ENCODE assay signal across 1 cellular context in the genomic region with DNA sequence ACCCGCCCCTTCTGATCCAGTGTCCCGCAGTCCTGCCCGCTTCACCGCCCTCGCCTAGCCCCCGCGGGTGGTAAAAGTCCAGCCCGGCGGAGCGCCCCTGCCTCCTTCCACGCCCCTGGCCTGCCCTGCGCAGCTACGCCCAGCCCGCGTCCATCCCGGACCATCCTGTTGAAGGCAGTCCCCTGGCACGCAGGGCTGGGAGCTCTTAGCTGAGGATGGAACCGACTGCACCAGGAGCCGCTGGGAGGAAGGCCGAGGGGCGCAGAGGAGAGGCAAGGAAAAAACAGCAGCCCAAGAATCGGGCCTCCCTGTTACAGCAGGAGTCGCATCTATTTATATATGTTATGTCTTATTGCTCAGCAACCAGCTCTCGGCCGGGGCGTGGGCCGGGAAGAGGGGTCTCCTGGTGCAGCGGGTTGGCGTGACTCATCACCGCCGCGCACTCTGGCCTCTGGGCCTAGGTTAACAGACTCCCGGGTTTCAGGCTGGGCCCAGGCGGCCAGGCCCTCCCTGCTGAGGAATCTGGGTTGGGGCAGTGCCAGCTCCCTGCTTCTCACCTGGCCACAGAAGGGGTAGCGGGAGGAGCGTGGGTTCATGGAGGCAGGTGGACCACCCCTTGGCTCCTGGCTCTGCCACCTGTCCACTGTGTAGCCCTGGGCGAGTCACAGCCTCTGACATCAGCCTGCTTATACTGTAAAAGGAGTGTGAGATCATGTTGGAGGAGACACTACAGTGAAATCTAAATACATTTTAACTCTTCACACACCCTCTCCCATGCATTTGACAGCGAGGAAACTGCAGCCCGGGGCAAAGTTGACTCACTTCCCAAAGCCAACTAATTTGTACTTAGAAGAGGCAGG.
TF ChIP-seq lines count a peak whose summit lies in the region.

No MANE protein-coding gene starts in this region.

TF ChIP-seq in HepG2, 621 proteins besides CTCF, POLR2A, EP300 and RAD21 (continues in another document):
- TF ChIP-seq AGO2 (optimal IDR thresholded peaks at IDR 0.05; ENCODE audit: low read depth, low read length) (peak; percentile 44), ZBTB33 (CRISPR knock-in tag; IDR thresholded peaks at IDR 0.05) (peak; percentile 56), ETV5 (CRISPR knock-in tag; IDR thresholded peaks at IDR 0.05; ENCODE audit: borderline replicate concordance) (no peak), TEAD3 (CRISPR knock-in tag; optimal IDR thresholded peaks at IDR 0.05; ENCODE audit: borderline replicate concordance) (peak; percentile 9), ZSCAN30 (CRISPR knock-in tag; IDR thresholded peaks at IDR 0.05) (no peak), MTA1 (CRISPR knock-in tag; IDR thresholded peaks at IDR 0.05; ENCODE audit: borderline replicate concordance) (peak; percentile 20; the same call in 1 of the 2 replicates), RFX1 (IDR thresholded peaks at IDR 0.05) (peak; percentile 7; the same call in 1 of the 2 replicates), ZNF501 (CRISPR knock-in tag; IDR thresholded peaks at IDR 0.05) (0 out of 2 replicates have a peak, but pooled peaks have one; percentile 8), ZNF772 (CRISPR knock-in tag; IDR thresholded peaks at IDR 0.05) (no peak), DMAP1 (CRISPR knock-in tag; IDR thresholded peaks at IDR 0.05) (peak; percentile 23; the same call in 1 of the 2 replicates), NR2F6 (IDR thresholded peaks at IDR 0.05) (no peak), NR2F6 (CRISPR knock-in tag; IDR thresholded peaks at IDR 0.05) (peak; percentile 29; the same call in 1 of the 2 replicates), FOXA1 (IDR thresholded peaks at IDR 0.05) (no peak), FOXA1 (CRISPR knock-in tag; IDR thresholded peaks at IDR 0.05) (peak; percentile 3; the same call in 1 of the 2 replicates), ZNF547 (CRISPR knock-in tag; IDR thresholded peaks at IDR 0.05) (no peak), HNRNPL (IDR thresholded peaks at IDR 0.05; ENCODE audit: low read depth, low read length) (peak; percentile 80), PREB (CRISPR knock-in tag; IDR thresholded peaks at IDR 0.05) (no peak), GZF1 (CRISPR knock-in tag; IDR thresholded peaks at IDR 0.05) (no peak), RXRA (CRISPR knock-in tag; IDR thresholded peaks at IDR 0.05) (no peak; the same call in 1 of the 2 replicates), SKI (IDR thresholded peaks at IDR 0.05; ENCODE audit: partially characterized antibody) (peak; percentile 54), HOXA3 (CRISPR knock-in tag; IDR thresholded peaks at IDR 0.05) (peak; percentile 52; the same call in 1 of the 2 replicates), ZNF652 (CRISPR knock-in tag; IDR thresholded peaks at IDR 0.05; ENCODE audit: borderline replicate concordance, low read depth) (peak; percentile 81; the same call in 1 of the 2 replicates), YEATS4 (CRISPR knock-in tag; IDR thresholded peaks at IDR 0.05; ENCODE audit: borderline replicate concordance) (no peak), RFX5 (IDR thresholded peaks at IDR 0.05; ENCODE audit: low read depth, low read length) (0 out of 2 replicates have a peak, but pooled peaks have one; percentile 26), RARA (CRISPR knock-in tag; IDR thresholded peaks at IDR 0.05) (peak; percentile 20; the same call in 1 of the 2 replicates), ZFP41 (CRISPR knock-in tag; IDR thresholded peaks at IDR 0.05; ENCODE audit: borderline replicate concordance) (0 out of 2 replicates have a peak, but pooled peaks have one; percentile 51), ZNF788 (CRISPR knock-in tag; IDR thresholded peaks at IDR 0.05; ENCODE audit: borderline replicate concordance) (no peak)
- TF ChIP-seq, protein P1, sequence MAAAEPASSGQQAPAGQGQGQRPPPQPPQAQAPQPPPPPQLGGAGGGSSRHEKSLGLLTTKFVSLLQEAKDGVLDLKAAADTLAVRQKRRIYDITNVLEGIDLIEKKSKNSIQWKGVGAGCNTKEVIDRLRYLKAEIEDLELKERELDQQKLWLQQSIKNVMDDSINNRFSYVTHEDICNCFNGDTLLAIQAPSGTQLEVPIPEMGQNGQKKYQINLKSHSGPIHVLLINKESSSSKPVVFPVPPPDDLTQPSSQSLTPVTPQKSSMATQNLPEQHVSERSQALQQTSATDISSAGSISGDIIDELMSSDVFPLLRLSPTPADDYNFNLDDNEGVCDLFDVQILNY (CRISPR knock-in tag; conservative IDR thresholded peaks at IDR 0.05) = no peak
- TF ChIP-seq, protein P2, sequence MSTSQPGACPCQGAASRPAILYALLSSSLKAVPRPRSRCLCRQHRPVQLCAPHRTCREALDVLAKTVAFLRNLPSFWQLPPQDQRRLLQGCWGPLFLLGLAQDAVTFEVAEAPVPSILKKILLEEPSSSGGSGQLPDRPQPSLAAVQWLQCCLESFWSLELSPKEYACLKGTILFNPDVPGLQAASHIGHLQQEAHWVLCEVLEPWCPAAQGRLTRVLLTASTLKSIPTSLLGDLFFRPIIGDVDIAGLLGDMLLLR (CRISPR knock-in tag; IDR thresholded peaks at IDR 0.05) = peak; percentile 54; the same call in 1 of the 2 replicates
- TF ChIP-seq, protein P3, sequence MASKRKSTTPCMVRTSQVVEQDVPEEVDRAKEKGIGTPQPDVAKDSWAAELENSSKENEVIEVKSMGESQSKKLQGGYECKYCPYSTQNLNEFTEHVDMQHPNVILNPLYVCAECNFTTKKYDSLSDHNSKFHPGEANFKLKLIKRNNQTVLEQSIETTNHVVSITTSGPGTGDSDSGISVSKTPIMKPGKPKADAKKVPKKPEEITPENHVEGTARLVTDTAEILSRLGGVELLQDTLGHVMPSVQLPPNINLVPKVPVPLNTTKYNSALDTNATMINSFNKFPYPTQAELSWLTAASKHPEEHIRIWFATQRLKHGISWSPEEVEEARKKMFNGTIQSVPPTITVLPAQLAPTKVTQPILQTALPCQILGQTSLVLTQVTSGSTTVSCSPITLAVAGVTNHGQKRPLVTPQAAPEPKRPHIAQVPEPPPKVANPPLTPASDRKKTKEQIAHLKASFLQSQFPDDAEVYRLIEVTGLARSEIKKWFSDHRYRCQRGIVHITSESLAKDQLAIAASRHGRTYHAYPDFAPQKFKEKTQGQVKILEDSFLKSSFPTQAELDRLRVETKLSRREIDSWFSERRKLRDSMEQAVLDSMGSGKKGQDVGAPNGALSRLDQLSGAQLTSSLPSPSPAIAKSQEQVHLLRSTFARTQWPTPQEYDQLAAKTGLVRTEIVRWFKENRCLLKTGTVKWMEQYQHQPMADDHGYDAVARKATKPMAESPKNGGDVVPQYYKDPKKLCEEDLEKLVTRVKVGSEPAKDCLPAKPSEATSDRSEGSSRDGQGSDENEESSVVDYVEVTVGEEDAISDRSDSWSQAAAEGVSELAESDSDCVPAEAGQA (IDR thresholded peaks at IDR 0.05; ENCODE audit: low read depth) = 0 out of 2 replicates have a peak, but pooled peaks have one; percentile 22
- TF ChIP-seq, protein P3 (CRISPR knock-in tag; IDR thresholded peaks at IDR 0.05; ENCODE audit: borderline replicate concordance) = no peak
- TF ChIP-seq, protein P4, sequence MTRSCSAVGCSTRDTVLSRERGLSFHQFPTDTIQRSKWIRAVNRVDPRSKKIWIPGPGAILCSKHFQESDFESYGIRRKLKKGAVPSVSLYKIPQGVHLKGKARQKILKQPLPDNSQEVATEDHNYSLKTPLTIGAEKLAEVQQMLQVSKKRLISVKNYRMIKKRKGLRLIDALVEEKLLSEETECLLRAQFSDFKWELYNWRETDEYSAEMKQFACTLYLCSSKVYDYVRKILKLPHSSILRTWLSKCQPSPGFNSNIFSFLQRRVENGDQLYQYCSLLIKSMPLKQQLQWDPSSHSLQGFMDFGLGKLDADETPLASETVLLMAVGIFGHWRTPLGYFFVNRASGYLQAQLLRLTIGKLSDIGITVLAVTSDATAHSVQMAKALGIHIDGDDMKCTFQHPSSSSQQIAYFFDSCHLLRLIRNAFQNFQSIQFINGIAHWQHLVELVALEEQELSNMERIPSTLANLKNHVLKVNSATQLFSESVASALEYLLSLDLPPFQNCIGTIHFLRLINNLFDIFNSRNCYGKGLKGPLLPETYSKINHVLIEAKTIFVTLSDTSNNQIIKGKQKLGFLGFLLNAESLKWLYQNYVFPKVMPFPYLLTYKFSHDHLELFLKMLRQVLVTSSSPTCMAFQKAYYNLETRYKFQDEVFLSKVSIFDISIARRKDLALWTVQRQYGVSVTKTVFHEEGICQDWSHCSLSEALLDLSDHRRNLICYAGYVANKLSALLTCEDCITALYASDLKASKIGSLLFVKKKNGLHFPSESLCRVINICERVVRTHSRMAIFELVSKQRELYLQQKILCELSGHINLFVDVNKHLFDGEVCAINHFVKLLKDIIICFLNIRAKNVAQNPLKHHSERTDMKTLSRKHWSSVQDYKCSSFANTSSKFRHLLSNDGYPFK (CRISPR knock-in tag; IDR thresholded peaks at IDR 0.05; ENCODE audit: borderline replicate concordance) = 0 out of 2 replicates have a peak, but pooled peaks have one; percentile 27
- TF ChIP-seq, protein P5, sequence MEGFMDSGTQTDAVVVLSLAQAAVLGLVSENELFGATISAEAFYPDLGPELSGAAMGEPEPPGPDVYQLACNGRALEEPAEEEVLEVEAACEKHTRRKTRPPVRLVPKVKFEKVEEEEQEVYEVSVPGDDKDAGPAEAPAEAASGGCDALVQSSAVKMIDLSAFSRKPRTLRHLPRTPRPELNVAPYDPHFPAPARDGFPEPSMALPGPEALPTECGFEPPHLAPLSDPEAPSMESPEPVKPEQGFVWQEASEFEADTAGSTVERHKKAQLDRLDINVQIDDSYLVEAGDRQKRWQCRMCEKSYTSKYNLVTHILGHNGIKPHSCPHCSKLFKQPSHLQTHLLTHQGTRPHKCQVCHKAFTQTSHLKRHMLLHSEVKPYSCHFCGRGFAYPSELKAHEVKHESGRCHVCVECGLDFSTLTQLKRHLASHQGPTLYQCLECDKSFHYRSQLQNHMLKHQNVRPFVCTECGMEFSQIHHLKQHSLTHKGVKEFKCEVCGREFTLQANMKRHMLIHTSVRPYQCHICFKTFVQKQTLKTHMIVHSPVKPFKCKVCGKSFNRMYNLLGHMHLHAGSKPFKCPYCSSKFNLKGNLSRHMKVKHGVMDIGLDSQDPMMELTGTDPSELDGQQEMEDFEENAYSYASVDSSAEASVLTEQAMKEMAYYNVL (CRISPR knock-in tag; IDR thresholded peaks at IDR 0.05; ENCODE audit: borderline replicate concordance) = peak; percentile 65; the same call in 1 of the 2 replicates
- TF ChIP-seq, protein P6, sequence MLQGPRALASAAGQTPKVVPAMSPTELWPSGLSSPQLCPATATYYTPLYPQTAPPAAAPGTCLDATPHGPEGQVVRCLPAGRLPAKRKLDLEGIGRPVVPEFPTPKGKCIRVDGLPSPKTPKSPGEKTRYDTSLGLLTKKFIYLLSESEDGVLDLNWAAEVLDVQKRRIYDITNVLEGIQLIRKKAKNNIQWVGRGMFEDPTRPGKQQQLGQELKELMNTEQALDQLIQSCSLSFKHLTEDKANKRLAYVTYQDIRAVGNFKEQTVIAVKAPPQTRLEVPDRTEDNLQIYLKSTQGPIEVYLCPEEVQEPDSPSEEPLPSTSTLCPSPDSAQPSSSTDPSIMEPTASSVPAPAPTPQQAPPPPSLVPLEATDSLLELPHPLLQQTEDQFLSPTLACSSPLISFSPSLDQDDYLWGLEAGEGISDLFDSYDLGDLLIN (CRISPR knock-in tag; IDR thresholded peaks at IDR 0.05; ENCODE audit: borderline replicate concordance) = no peak
